In genomic region chr1:201828820-201829774, GRCh38 we compare ENCODE assay signal across 1 cellular context.
TF ChIP-seq lines count a peak whose summit lies in the region.

Gene IPO9, plus strand, starts transcription at chr1:201829157. Its CDS starts 53 bp downstream, at chr1:201829210.

TF ChIP-seq in GM23338, 12 proteins besides CTCF, POLR2A, EP300 and RAD21 (continued from another document):
- TF ChIP-seq ZNF462 (CRISPR knock-in tag; IDR thresholded peaks at IDR 0.05) = no peak
